Comparison of ENCODE assay signal across 1 cellular context in genomic region chr3:194520682-194521162, GRCh38.
TF ChIP-seq lines count a peak whose summit lies in the region.

No MANE protein-coding gene starts in this region.

TF ChIP-seq in GM12878, 131 proteins besides CTCF, POLR2A, EP300 and RAD21 (continued from another document):
- TF ChIP-seq, protein P1, sequence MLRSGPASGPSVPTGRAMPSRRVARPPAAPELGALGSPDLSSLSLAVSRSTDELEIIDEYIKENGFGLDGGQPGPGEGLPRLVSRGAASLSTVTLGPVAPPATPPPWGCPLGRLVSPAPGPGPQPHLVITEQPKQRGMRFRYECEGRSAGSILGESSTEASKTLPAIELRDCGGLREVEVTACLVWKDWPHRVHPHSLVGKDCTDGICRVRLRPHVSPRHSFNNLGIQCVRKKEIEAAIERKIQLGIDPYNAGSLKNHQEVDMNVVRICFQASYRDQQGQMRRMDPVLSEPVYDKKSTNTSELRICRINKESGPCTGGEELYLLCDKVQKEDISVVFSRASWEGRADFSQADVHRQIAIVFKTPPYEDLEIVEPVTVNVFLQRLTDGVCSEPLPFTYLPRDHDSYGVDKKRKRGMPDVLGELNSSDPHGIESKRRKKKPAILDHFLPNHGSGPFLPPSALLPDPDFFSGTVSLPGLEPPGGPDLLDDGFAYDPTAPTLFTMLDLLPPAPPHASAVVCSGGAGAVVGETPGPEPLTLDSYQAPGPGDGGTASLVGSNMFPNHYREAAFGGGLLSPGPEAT (IDR thresholded peaks at IDR 0.05; ENCODE audit: low read depth): 0 out of 2 replicates have a peak, but pooled peaks have one; percentile 28
- TF ChIP-seq MEF2B (IDR thresholded peaks at IDR 0.05; ENCODE audit: partially characterized antibody, poor library complexity, severe bottlenecking) (peak; percentile 47), ATF7 (IDR thresholded peaks at IDR 0.05; ENCODE audit: low read depth) (peak; percentile 47; the same call in 1 of the 2 replicates), NFIC (IDR thresholded peaks at IDR 0.05; ENCODE audit: low read depth, low read length) (peak; percentile 60), BHLHE40 (IDR thresholded peaks at IDR 0.05; ENCODE audit: borderline replicate concordance in 1 of 2, low read depth in 2 of 2, low read length in 1 of 2) (peak; percentile 37 to 87; a peak in 3 of 4 replicates), EED (IDR thresholded peaks at IDR 0.05; ENCODE audit: low read depth) (0 out of 2 replicates have a peak, but pooled peaks have one; percentile 37), RUNX3 (IDR thresholded peaks at IDR 0.05; ENCODE audit: low read length) (peak; percentile 90), IRF4 (IDR thresholded peaks at IDR 0.05; ENCODE audit: low read depth, low read length) (peak; percentile 61; the same call in 1 of the 2 replicates), MEF2A (IDR thresholded peaks at IDR 0.05; ENCODE audit: insufficient read depth, low read depth, low read length) (0 out of 2 replicates have a peak, but pooled peaks have one; percentile 21), FOXM1 (IDR thresholded peaks at IDR 0.05; ENCODE audit: low read depth, low read length) (peak; percentile 38; the same call in 1 of the 2 replicates), TCF12 (IDR thresholded peaks at IDR 0.05; ENCODE audit: low read depth, low read length) (0 out of 2 replicates have a peak, but pooled peaks have one; percentile 30), BCL11A (IDR thresholded peaks at IDR 0.05; ENCODE audit: low read depth, low read length) (peak; percentile 42)
- TF ChIP-seq, protein P2, sequence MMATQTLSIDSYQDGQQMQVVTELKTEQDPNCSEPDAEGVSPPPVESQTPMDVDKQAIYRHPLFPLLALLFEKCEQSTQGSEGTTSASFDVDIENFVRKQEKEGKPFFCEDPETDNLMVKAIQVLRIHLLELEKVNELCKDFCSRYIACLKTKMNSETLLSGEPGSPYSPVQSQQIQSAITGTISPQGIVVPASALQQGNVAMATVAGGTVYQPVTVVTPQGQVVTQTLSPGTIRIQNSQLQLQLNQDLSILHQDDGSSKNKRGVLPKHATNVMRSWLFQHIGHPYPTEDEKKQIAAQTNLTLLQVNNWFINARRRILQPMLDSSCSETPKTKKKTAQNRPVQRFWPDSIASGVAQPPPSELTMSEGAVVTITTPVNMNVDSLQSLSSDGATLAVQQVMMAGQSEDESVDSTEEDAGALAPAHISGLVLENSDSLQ (IDR thresholded peaks at IDR 0.05): peak; percentile 81
- TF ChIP-seq, protein P3, sequence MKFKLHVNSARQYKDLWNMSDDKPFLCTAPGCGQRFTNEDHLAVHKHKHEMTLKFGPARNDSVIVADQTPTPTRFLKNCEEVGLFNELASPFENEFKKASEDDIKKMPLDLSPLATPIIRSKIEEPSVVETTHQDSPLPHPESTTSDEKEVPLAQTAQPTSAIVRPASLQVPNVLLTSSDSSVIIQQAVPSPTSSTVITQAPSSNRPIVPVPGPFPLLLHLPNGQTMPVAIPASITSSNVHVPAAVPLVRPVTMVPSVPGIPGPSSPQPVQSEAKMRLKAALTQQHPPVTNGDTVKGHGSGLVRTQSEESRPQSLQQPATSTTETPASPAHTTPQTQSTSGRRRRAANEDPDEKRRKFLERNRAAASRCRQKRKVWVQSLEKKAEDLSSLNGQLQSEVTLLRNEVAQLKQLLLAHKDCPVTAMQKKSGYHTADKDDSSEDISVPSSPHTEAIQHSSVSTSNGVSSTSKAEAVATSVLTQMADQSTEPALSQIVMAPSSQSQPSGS (IDR thresholded peaks at IDR 0.05; ENCODE audit: low read length): peak; percentile 48
- TF ChIP-seq, protein P4, sequence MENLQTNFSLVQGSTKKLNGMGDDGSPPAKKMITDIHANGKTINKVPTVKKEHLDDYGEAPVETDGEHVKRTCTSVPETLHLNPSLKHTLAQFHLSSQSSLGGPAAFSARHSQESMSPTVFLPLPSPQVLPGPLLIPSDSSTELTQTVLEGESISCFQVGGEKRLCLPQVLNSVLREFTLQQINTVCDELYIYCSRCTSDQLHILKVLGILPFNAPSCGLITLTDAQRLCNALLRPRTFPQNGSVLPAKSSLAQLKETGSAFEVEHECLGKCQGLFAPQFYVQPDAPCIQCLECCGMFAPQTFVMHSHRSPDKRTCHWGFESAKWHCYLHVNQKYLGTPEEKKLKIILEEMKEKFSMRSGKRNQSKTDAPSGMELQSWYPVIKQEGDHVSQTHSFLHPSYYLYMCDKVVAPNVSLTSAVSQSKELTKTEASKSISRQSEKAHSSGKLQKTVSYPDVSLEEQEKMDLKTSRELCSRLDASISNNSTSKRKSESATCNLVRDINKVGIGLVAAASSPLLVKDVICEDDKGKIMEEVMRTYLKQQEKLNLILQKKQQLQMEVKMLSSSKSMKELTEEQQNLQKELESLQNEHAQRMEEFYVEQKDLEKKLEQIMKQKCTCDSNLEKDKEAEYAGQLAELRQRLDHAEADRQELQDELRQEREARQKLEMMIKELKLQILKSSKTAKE (IDR thresholded peaks at IDR 0.05; ENCODE audit: low read depth, poor library complexity, severe bottlenecking): peak; percentile 74
